ENCODE assay signal across 31 cellular contexts in the genomic region with DNA sequence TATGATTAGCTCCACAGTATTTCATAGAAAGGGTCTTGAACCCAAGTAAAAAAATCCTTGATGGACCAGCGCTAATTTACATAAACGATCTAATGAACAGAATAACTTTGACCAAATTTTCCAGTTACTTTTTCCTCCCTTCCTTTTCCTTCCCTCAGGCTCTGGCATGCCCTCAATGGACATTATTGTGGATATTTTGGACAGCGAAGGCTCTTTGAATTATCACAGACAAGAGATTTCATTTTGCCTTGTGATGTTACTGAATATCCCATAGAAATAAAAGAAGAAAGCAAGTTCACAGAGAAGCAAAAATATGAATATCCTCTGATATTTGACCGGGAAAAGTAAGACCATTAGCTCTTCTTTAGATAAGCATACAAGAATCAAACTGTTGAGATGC.
"Had no signal": no experiment of that assay in that cellular context is flagged by ENCODE, and none has a peak within 500 bp of the region (broad histone marks: within the 10 kb centered on the region; RNA-seq: fewer than 3 reads in every experiment).

No MANE protein-coding gene starts in this region.

- FAIRE-seq: bronchial epithelial cell, TTC549 had no signal

- H3K9me3 ChIP-seq: ascending aorta had no signal

- H3K27ac ChIP-seq: ascending aorta, cardiac muscle cell, VCaP had no signal

- DNase-seq: activated B cell treated with CpG ODN at 0.5 μM for 24 hours; activated CD4-positive, alpha-beta memory T cell treated with anti-CD3 and anti-CD28 coated beads for 36 hours; activated CD4-positive, alpha-beta T cell treated with anti-CD3 and anti-CD28 coated beads for 4 hours; activated CD4-positive, alpha-beta T cell treated with anti-CD3 and anti-CD28 coated beads, Interleukin-2, amount 10 ng/mL, durations not matched to agents 24 days and 14 days; activated CD4-positive, alpha-beta T cell treated with anti-CD3 and anti-CD28 coated beads, Interleukin-2, amount 50 U/mL, for 1 hour; activated CD4-positive, alpha-beta T cell treated with anti-CD3 and anti-CD28 coated beads, Interleukin-2, amount 50 U/mL, for 4 hours; activated CD4-positive, CD25-positive, alpha-beta regulatory T cell treated with anti-CD3 and anti-CD28 coated beads, Interleukin-2, amount 50 U/mL, for 72 hours; activated CD8-positive, alpha-beta memory T cell treated with anti-CD3 and anti-CD28 coated beads, Interleukin-2, amount 50 U/mL, for 4 hours; activated CD8-positive, alpha-beta T cell treated with anti-CD3 and anti-CD28 coated beads for 36 hours; activated effector memory CD4-positive, alpha-beta T cell treated with Interleukin-2 at 50 U/mL for 16 hours; activated gamma-delta T cell; activated naive CD4-positive, alpha-beta T cell treated with anti-CD3 and anti-CD28 coated beads, Interleukin-2, amount 10 ng/mL, durations not matched to agents 7 days and 5 days; activated naive CD4-positive, alpha-beta T cell treated with Interleukin-2 at 50 U/mL for 16 hours; activated naive CD8-positive, alpha-beta T cell treated with anti-CD3 and anti-CD28 coated beads, Interleukin-2, amount 10 ng/mL, durations not matched to agents 7 days and 5 days; activated naive CD8-positive, alpha-beta T cell treated with anti-CD3 and anti-CD28 coated beads, Interleukin-2, amount 50 U/mL, for 24 hours; activated T-cell treated with anti-CD3 and anti-CD28 coated beads for 4 hours; activated T-cell treated with anti-CD3 and anti-CD28 coated beads, Interleukin-2, amount 50 U/mL, for 1 hour; activated T-cell treated with anti-CD3 and anti-CD28 coated beads, Interleukin-2, amount 50 U/mL, for 4 hours; activated T-cell treated with anti-CD3 and anti-CD28 coated beads, Interleukin-2, amount 50 U/mL, for 72 hours; amygdala; caudate nucleus; cerebellar nuclear complex; T-helper 1 cell; T-helper 2 cell; T-helper 9 cell had no signal

- H3K4me1 ChIP-seq: ascending aorta had no signal

- H3K27me3 ChIP-seq: ascending aorta, cardiac muscle cell had no signal

- ATAC-seq: activated CD8-positive, alpha-beta T cell treated with anti-CD3 and anti-CD28 coated beads for 36 hours; activated naive CD8-positive, alpha-beta T cell treated with anti-CD3 and anti-CD28 coated beads, Interleukin-2, amount 50 U/mL, for 24 hours; activated T-cell treated with anti-CD3 and anti-CD28 coated beads, Interleukin-2, amount 50 U/mL, for 4 hours; activated T-cell treated with anti-CD3 and anti-CD28 coated beads, Interleukin-2, amount 50 U/mL, for 72 hours; activated T-helper 17 cell treated with anti-CD3 and anti-CD28 coated beads, Interleukin-2, amount 50 U/mL, for 72 hours had no signal

- H3K4me3 ChIP-seq: ascending aorta, cardiac muscle cell had no signal

- H3K36me3 ChIP-seq: ascending aorta, cardiac muscle cell had no signal
